Comparison of ENCODE assay signal across 22 cellular contexts in the genomic region with DNA sequence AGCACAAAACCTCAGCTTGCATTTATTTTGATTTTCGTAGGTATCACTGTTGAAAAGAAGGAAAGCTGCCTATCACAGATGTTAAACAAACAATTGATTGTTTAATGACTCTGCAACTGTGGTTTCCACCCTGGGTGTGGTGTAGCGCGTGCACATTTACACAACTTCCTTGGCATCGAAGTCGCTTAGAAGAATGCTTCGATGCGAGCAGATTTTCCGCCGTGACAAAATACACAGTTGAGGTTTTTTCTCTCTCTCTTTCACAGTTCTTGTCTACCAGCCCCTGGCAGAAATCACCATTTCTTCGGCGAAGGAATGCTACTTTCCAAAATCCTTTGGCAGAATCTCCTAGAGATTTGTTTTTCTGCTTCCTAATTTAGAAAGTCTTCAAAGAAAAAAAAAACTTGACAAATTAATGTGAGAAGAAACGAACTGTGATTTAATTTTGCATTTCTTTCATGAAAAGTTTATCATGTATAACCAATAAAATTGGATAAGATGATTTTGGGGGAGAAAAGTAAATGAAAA.
DNase-seq lines count a peak whose midpoint lies in the region; ATAC-seq and TF ChIP-seq lines count a peak whose summit lies in the region.
"Had no signal": no experiment of that assay in that cellular context is flagged by ENCODE, and none has a peak within 500 bp of the region (broad histone marks: within the 10 kb centered on the region; RNA-seq: fewer than 3 reads in every experiment).

No MANE protein-coding gene starts in this region.

- H3K9me2 ChIP-seq in GM23338 (ENCODE audit: insufficient read depth), result no peaks in the 10 kb centered on the region

- no peaks in the 10 kb centered on the region for H3K79me2 ChIP-seq in GM23338 (replicated peaks; ENCODE audit: insufficient read depth)

- TF ChIP-seq CTCF in GM23338 (conservative IDR thresholded peaks at IDR 0.05; ENCODE audit: low read depth in 2 of 2) (no peak), suprapubic skin (IDR thresholded peaks at IDR 0.05) (no peak)

- H3K4me2 ChIP-seq in GM23338, result 0 out of 2 replicates have a peak overlapping the region, but pooled peaks have one; percentile 30

- H3K4me1 ChIP-seq in GM23338 (ENCODE audit: insufficient read depth) (peaks cover 37% of the 10 kb centered on the region), suprapubic skin (peaks cover 3% of the 10 kb centered on the region)

- no peaks in the 10 kb centered on the region for H3K27me3 ChIP-seq in GM23338 (ENCODE audit: insufficient read depth)
- no peaks in the 10 kb centered on the region for H3K27me3 ChIP-seq in suprapubic skin

- H3K27me3 Mint-ChIP-seq in GM23338 (ENCODE audit: insufficient read depth, low read depth, poor library complexity), result peaks cover 5% of the 10 kb centered on the region
- H3K27me3 Mint-ChIP-seq: B cell had no signal

- 69% methylated on average over 12 of the region's 12 CpGs for WGBS in suprapubic skin

- H3K4me3 ChIP-seq in GM23338 (no peak overlapping the region), suprapubic skin (no peak overlapping the region)
- H3K4me3 ChIP-seq: SK-N-MC had no signal

- H3K4me1 Mint-ChIP-seq in GM23338, result peaks cover 31% of the 10 kb centered on the region
- H3K4me1 Mint-ChIP-seq: B cell, CD14-positive monocyte had no signal

- H3K4me3 Mint-ChIP-seq in GM23338, result no peak overlapping the region
- H3K4me3 Mint-ChIP-seq: B cell, CD14-positive monocyte had no signal

- no peak for TF ChIP-seq POLR2A in suprapubic skin (IDR thresholded peaks at IDR 0.05)

- no peaks in the 10 kb centered on the region for H3F3A ChIP-seq in GM23338 (replicated peaks; ENCODE audit: low read depth)

- H3K9me3 Mint-ChIP-seq in GM23338, result no peaks in the 10 kb centered on the region

- DNase-seq in GM23338 (ENCODE audit: low spot score), result peak; percentile 29
- peak; percentile 36 for DNase-seq in astrocyte of the hippocampus (ENCODE audit: low read depth, low spot score)
- DNase-seq in fibroblast of gingiva (ENCODE audit: low read depth), result peak; percentile 37
- no peak for DNase-seq in suprapubic skin (ENCODE audit: low spot score in 2 of 2)
- DNase-seq in COLO829 (ENCODE audit: low spot score), result no peak
- DNase-seq: DMS53; GDM1; HCEC 1CT; Karpas-422; NCI-H1417; NCI-H187; NCI-H2107; NCI-H69; NK-92 treated with Interleukin-12 subunit alpha and Interleukin-12 subunit beta, amount 100 ng/mL, for 24 hours; SHP77 treated with DMSO at 0.1 percent for 48 hours; SW 1271 had no signal

- H3K27ac Mint-ChIP-seq in GM23338, result 0 out of 2 replicates have a peak overlapping the region, but pooled peaks have one; percentile 46
- H3K27ac Mint-ChIP-seq: B cell, CD14-positive monocyte had no signal

- no peak for ATAC-seq in GM23338
- ATAC-seq in GM19023 (IDR thresholded peaks at IDR 0.05; ENCODE audit: unreplicated experiment), result no peak
- no peak for ATAC-seq in HG02610 (IDR thresholded peaks at IDR 0.05; ENCODE audit: unreplicated experiment)

- H3K36me3 Mint-ChIP-seq in GM23338 (ENCODE audit: low read depth), result no peaks in the 10 kb centered on the region

- no peaks in the 10 kb centered on the region for H3K9me3 ChIP-seq in suprapubic skin

- TF ChIP-seq EP300 in suprapubic skin (IDR thresholded peaks at IDR 0.05), result no peak

- no peaks in the 10 kb centered on the region for H4K20me1 ChIP-seq in GM23338 (replicated peaks; ENCODE audit: insufficient read depth)

- H2AFZ ChIP-seq in GM23338, result no peak overlapping the region

- H3K36me3 ChIP-seq in GM23338 (ENCODE audit: insufficient read depth), result no peaks in the 10 kb centered on the region
- peaks cover 21% of the 10 kb centered on the region for H3K36me3 ChIP-seq in suprapubic skin

- H3K27ac ChIP-seq in GM23338 (ENCODE audit: low read depth) (peak overlapping the region; percentile 84), suprapubic skin (peak overlapping the region; percentile 35)
- H3K27ac ChIP-seq: RWPE1, SK-N-MC had no signal

TF ChIP-seq in GM23338, 12 proteins besides CTCF, POLR2A, EP300 and RAD21 (continues in another document):
- TF ChIP-seq ZNF114 (CRISPR knock-in tag; IDR thresholded peaks at IDR 0.05), result no peak
- no peak for TF ChIP-seq ETS1 (IDR thresholded peaks at IDR 0.05)
- TF ChIP-seq, protein P1, sequence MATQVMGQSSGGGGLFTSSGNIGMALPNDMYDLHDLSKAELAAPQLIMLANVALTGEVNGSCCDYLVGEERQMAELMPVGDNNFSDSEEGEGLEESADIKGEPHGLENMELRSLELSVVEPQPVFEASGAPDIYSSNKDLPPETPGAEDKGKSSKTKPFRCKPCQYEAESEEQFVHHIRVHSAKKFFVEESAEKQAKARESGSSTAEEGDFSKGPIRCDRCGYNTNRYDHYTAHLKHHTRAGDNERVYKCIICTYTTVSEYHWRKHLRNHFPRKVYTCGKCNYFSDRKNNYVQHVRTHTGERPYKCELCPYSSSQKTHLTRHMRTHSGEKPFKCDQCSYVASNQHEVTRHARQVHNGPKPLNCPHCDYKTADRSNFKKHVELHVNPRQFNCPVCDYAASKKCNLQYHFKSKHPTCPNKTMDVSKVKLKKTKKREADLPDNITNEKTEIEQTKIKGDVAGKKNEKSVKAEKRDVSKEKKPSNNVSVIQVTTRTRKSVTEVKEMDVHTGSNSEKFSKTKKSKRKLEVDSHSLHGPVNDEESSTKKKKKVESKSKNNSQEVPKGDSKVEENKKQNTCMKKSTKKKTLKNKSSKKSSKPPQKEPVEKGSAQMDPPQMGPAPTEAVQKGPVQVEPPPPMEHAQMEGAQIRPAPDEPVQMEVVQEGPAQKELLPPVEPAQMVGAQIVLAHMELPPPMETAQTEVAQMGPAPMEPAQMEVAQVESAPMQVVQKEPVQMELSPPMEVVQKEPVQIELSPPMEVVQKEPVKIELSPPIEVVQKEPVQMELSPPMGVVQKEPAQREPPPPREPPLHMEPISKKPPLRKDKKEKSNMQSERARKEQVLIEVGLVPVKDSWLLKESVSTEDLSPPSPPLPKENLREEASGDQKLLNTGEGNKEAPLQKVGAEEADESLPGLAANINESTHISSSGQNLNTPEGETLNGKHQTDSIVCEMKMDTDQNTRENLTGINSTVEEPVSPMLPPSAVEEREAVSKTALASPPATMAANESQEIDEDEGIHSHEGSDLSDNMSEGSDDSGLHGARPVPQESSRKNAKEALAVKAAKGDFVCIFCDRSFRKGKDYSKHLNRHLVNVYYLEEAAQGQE (IDR thresholded peaks at IDR 0.05; ENCODE audit: unreplicated experiment), result no peak
- TF ChIP-seq EZH2phosphoT487 (IDR thresholded peaks at IDR 0.05; ENCODE audit: unreplicated experiment), result no peak
- TF ChIP-seq EZH2 (IDR thresholded peaks at IDR 0.05; ENCODE audit: low read depth, unreplicated experiment), result no peak
- TF ChIP-seq STAT1 (IDR thresholded peaks at IDR 0.05; ENCODE audit: unreplicated experiment), result no peak

Comparison
In these comparisons a context has a peak if more than half of its experiments do, and no peak if none do; other contexts are left out.
1. DNase-seq: peak in GM23338 (single experiment), astrocyte of the hippocampus (single experiment) and fibroblast of gingiva (single experiment); none in suprapubic skin (0 of 2) and COLO829 (single experiment).